In the genomic region with DNA sequence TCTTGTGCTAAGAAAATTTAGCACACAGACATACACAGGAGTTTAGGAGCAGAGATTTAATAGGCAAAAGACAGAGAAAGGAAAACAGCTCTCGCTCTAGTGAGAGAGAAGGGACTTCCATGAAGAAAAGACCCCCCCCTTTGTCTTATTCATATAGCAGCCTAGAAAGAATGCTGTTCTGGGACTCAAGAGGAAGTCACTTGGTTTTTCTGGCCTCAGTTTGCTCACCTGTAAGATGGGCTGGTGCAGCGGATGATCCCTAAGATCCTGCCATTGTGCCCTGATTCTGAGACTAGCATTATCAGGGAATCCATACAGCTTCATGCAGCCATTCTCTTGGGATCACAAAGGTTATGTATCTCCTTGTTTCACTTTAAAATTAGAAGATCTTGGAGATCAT, we compare ENCODE assay signal across 1 cellular context.
TF ChIP-seq lines count a peak whose summit lies in the region.

No MANE protein-coding gene starts in this region.

TF ChIP-seq in GM12878, 131 proteins besides CTCF, POLR2A, EP300 and RAD21:
- TF ChIP-seq HCFC1 (IDR thresholded peaks at IDR 0.05; ENCODE audit: low read length) (no peak), SMARCA5 (IDR thresholded peaks at IDR 0.05) (0 out of 2 replicates have a peak, but pooled peaks have one; percentile 32)
TF ChIP-seq in GM12878: peak in this region for 1.
